ENCODE assay signal across 8 cellular contexts in genomic region chr22:22060200-22061084, GRCh38.
DNase-seq lines count a peak whose midpoint lies in the region; ATAC-seq and TF ChIP-seq lines count a peak whose summit lies in the region.

No MANE protein-coding gene starts in this region.

- peaks cover 11% of the 10 kb centered on the region for H3K27me3 ChIP-seq in endodermal cell (ENCODE audit: control insufficient read depth, insufficient read depth, low read length, poor library complexity, severe bottlenecking)
- H3K27me3 ChIP-seq in thoracic aorta (replicated peaks; ENCODE audit: insufficient read depth): no peaks in the 10 kb centered on the region

- H3K36me3 Mint-ChIP-seq in activated CD4-positive, alpha-beta T cell treated with anti-CD3 and anti-CD28 coated beads for 36 hours (ENCODE audit: low read depth): no peaks in the 10 kb centered on the region
- no peaks in the 10 kb centered on the region for H3K36me3 Mint-ChIP-seq in endodermal cell (ENCODE audit: low read depth)

- H3K27me3 Mint-ChIP-seq in activated CD4-positive, alpha-beta T cell treated with anti-CD3 and anti-CD28 coated beads for 36 hours: peaks cover 22% of the 10 kb centered on the region
- H3K27me3 Mint-ChIP-seq in endodermal cell (ENCODE audit: insufficient read depth): peaks cover 79% of the 10 kb centered on the region

- POLR2A ChIA-PET in activated CD4-positive, alpha-beta T cell treated with anti-CD3 and anti-CD28 coated beads for 36 hours (lab: Charles Lee): no interaction called here

- DNase-seq in DMS53 (lab: John Stamatoyannopoulos, UW) (peak; percentile 55), DMS53 treated with DMSO at 0.1 percent for 48 hours (lab: John Stamatoyannopoulos, UW; ENCODE audit: unreplicated experiment) (no peak), KBM-7 (peak; percentile 19), endodermal cell (peak; percentile 96), myocyte (ENCODE audit: low read depth) (peak; percentile 63), thoracic aorta (ENCODE audit: low spot score) (no peak)
- peak; percentile 87 for DNase-seq in activated CD4-positive, alpha-beta T cell treated with anti-CD3 and anti-CD28 coated beads for 36 hours

- H3K9me3 ChIP-seq in endodermal cell (ENCODE audit: control insufficient read depth, low read length) (no peaks in the 10 kb centered on the region), thoracic aorta (no peaks in the 10 kb centered on the region)

- in situ Hi-C loops in KBM-7 (cut with MboI; ENCODE audit: low pct_unique_long_range_greater_than_20kb, low sequenced_read_pairs): loop anchor here (25.0 kb wide), 1 partner anchor 102 kb away; no protein-coding TSS in a partner anchor

- H3K9ac ChIP-seq in endodermal cell (ENCODE audit: extremely low read depth, low read length, poor library complexity, severe bottlenecking): no peak overlapping the region

- TF ChIP-seq CTCF in endodermal cell (conservative IDR thresholded peaks at IDR 0.05) (peak; percentile 95), thoracic aorta (IDR thresholded peaks at IDR 0.05) (peak; percentile 17)

- peak; percentile 88 for ATAC-seq in activated CD4-positive, alpha-beta T cell treated with anti-CD3 and anti-CD28 coated beads for 36 hours
- no peak for ATAC-seq in thoracic aorta (ENCODE audit: insufficient number of reproducible peaks, low FRiP score, low read depth)
- no peak for ATAC-seq in HG03565 (IDR thresholded peaks at IDR 0.05; ENCODE audit: unreplicated experiment)

- H3K4me1 ChIP-seq in endodermal cell (ENCODE audit: control insufficient read depth, insufficient read depth, low read length) (peaks cover 24% of the 10 kb centered on the region), thoracic aorta (ENCODE audit: control insufficient read depth in 1 of 2, low read depth in 2 of 2) (peaks cover 7 to 9% of the 10 kb centered on the region in 2 donors)

- no peaks in the 10 kb centered on the region for H3K4me1 Mint-ChIP-seq in activated CD4-positive, alpha-beta T cell treated with anti-CD3 and anti-CD28 coated beads for 36 hours
- peaks cover 30% of the 10 kb centered on the region for H3K4me1 Mint-ChIP-seq in endodermal cell

- intact Hi-C loops in activated CD4-positive, alpha-beta T cell treated with anti-CD3 and anti-CD28 coated beads for 36 hours (cut with DNase I, micrococcal nuclease): loop anchor here in 1 of 2 experiments (2.0 kb wide), 1 partner anchor 96 kb away; no protein-coding TSS in a partner anchor

- H3K4me3 ChIP-seq in endodermal cell (ENCODE audit: low read length) (no peak overlapping the region), thoracic aorta (no peak overlapping the region)

- H3K27ac ChIP-seq in endodermal cell (ENCODE audit: low read depth, low read length): peak overlapping the region; percentile 61
- H3K27ac ChIP-seq in thoracic aorta: no peak overlapping the region

- 69 to 75% methylated on average over 6 to 11 of the region's 11 CpGs for WGBS in endodermal cell (ENCODE audit: insufficient coverage in 1 of 2, insufficient read length in 1 of 2), 2 experiments

- H3K36me3 ChIP-seq in endodermal cell (ENCODE audit: control insufficient read depth, insufficient read depth, low read length): no peaks in the 10 kb centered on the region
- no peaks in the 10 kb centered on the region for H3K36me3 ChIP-seq in thoracic aorta

- H3K4me3 Mint-ChIP-seq in activated CD4-positive, alpha-beta T cell treated with anti-CD3 and anti-CD28 coated beads for 36 hours: no peak overlapping the region
- no peak overlapping the region for H3K4me3 Mint-ChIP-seq in endodermal cell

- H3K27ac Mint-ChIP-seq in activated CD4-positive, alpha-beta T cell treated with anti-CD3 and anti-CD28 coated beads for 36 hours: no peak overlapping the region
- no peak overlapping the region for H3K27ac Mint-ChIP-seq in endodermal cell

- H3K9me3 Mint-ChIP-seq in activated CD4-positive, alpha-beta T cell treated with anti-CD3 and anti-CD28 coated beads for 36 hours (ENCODE audit: low read depth): no peaks in the 10 kb centered on the region
- peaks cover 2% of the 10 kb centered on the region for H3K9me3 Mint-ChIP-seq in endodermal cell

- CTCF ChIA-PET in activated CD4-positive, alpha-beta T cell treated with anti-CD3 and anti-CD28 coated beads for 36 hours (lab: Charles Lee): interaction anchor here (0.6 to 2.9 kb wide), 10 partner anchors 11 to 97 kb away, joined by 3 to 13 read pairs (median 3); no protein-coding TSS in a partner anchor

Comparison
In these comparisons a context has a peak if more than half of its experiments do, and no peak if none do; other contexts are left out.
1. DNase-seq: peak in DMS53 (single experiment), KBM-7 (single experiment), activated CD4-positive, alpha-beta T cell treated with anti-CD3 and anti-CD28 coated beads for 36 hours (single experiment), endodermal cell (single experiment) and myocyte (single experiment); none in DMS53 treated with DMSO at 0.1 percent for 48 hours (single experiment) and thoracic aorta (single experiment).